In the genomic region with DNA sequence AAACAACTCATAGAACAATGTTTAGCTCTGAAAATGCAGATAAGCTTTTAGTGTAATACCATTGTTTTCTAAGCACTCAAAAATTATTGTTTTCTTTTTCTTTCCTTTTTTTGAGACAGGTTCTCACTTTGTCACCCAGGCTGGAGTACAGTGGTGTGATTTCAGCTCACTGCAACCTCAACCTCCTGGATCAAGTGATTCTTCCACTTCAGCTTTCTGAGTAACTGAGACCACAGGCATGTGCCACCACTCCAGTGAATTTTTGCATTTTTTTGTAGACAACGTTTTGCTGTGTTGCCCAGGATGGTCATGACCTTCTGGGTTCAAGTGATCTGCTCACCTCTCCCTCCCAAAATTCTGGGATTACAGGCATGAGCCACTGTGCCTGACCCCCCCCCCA, we compare ENCODE assay signal across 16 cellular contexts.
DNase-seq lines count a peak whose midpoint lies in the region; ATAC-seq and TF ChIP-seq lines count a peak whose summit lies in the region.
"Had no signal": no experiment of that assay in that cellular context is flagged by ENCODE, and none has a peak within 500 bp of the region (broad histone marks: within the 10 kb centered on the region; RNA-seq: fewer than 3 reads in every experiment).

No MANE protein-coding gene starts in this region.

- DNase-seq in EH (ENCODE audit: low read depth) (peak; percentile 29), M059J (ENCODE audit: low read depth) (peak; percentile 36), astrocyte of the hippocampus (ENCODE audit: low read depth, low spot score) (peak; percentile 56), iris pigment epithelial cell (ENCODE audit: low read depth) (peak; percentile 42), NCI-H2081 treated with DMSO at 0.1 percent for 48 hours (lab: John Stamatoyannopoulos, UW) (no peak)
- DNase-seq in activated CD8-positive, alpha-beta memory T cell treated with anti-CD3 and anti-CD28 coated beads for 24 hours: no peak
- DNase-seq: C1 segment of cervical spinal cord, H9, NCI-H1436 treated with DMSO at 0.1 percent for 48 hours, NCI-H2029 treated with DMSO at 0.1 percent for 48 hours, NCI-H510A treated with DMSO at 0.1 percent for 48 hours, NCI-H82, Right ventricle myocardium superior had no signal

- ATAC-seq in GM21825 (IDR thresholded peaks at IDR 0.05; ENCODE audit: unreplicated experiment) (no peak), SK-N-SH treated with all-trans-retinoic acid at 6 μM for 48 hours (no peak)
- ATAC-seq: A549 had no signal

TF ChIP-seq in SK-N-SH treated with all-trans-retinoic acid at 6 μM for 48 hours, 23 proteins besides CTCF, POLR2A, EP300 and RAD21:
- TF ChIP-seq ZNF565 (CRISPR knock-in tag; conservative IDR thresholded peaks at IDR 0.05; ENCODE audit: low read depth) (no peak), OSR1 (CRISPR knock-in tag; IDR thresholded peaks at IDR 0.05) (no peak), GLIS3 (CRISPR knock-in tag; IDR thresholded peaks at IDR 0.05) (no peak)

Comparison
In these comparisons a context has a peak if more than half of its experiments do, and no peak if none do; other contexts are left out.
1. DNase-seq: peak in EH (single experiment), M059J (single experiment), astrocyte of the hippocampus (single experiment) and iris pigment epithelial cell (single experiment); none in NCI-H2081 treated with DMSO at 0.1 percent for 48 hours (single experiment) and activated CD8-positive, alpha-beta memory T cell treated with anti-CD3 and anti-CD28 coated beads for 24 hours (single experiment).